In the genomic region with DNA sequence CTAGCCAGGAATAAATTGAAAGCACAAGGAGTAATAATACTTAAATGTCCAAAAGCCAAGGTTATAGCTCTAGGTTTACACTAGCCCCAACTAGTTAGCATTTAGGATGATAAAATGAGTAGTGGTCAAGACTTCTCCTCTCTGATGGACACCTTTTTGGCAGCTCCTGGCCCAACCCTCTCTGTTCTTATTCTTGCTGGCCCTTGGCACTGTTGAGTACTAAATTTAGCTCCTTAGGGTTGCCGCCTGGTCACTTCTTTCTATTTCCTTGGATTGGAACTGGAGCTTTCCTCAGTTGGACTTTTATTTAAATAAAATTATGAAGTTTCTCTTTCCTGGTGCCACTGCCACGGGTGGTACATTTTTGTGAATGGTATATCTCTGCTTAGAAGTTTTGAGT, we compare ENCODE assay signal across 9 cellular contexts. TPM values are rescaled to one million over a fixed set of nuclear protein-coding genes. Genes with fewer than 3 reads are reported as not detected.
A peak's percentile ranks its signal among the peaks of the same experiment; 100 is the strongest.
DNase-seq lines count a peak whose midpoint lies in the region; ATAC-seq and TF ChIP-seq lines count a peak whose summit lies in the region.
"Had no signal": no experiment of that assay in that cellular context is flagged by ENCODE, and none has a peak within 500 bp of the region (broad histone marks: within the 10 kb centered on the region; RNA-seq: fewer than 3 reads in every experiment).

No MANE protein-coding gene starts in this region.

- peaks cover 26% of the 10 kb centered on the region for H3K36me3 Mint-ChIP-seq in CD8-positive, alpha-beta T cell

- H3K9me3 Mint-ChIP-seq in CD8-positive, alpha-beta T cell = no peaks in the 10 kb centered on the region

- H3K4me1 Mint-ChIP-seq in CD8-positive, alpha-beta T cell (ENCODE audit: low read depth) = peaks cover 93% of the 10 kb centered on the region

- no peak for TF ChIP-seq POLR2A in esophagus squamous epithelium (IDR thresholded peaks at IDR 0.05)

- no peak overlapping the region for H3K4me3 ChIP-seq in CD8-positive, alpha-beta T cell (ENCODE audit: low read depth, low read length)
- H3K4me3 ChIP-seq in SK-N-MC (peak overlapping the region; percentile 74), esophagus squamous epithelium (no peak overlapping the region), parathyroid adenoma (ENCODE audit: low read depth, low read length) (no peak overlapping the region)

- peak overlapping the region; percentile 42 for H3K27ac Mint-ChIP-seq in CD8-positive, alpha-beta T cell

- peak overlapping the region; percentile 39 for H3K4me2 ChIP-seq in parathyroid adenoma (ENCODE audit: low read length)

- POLR2A ChIA-PET in CD8-positive, alpha-beta T cell (lab: Charles Lee) = interaction anchor here (0.6 to 2.9 kb wide), 8 partner anchors 9 to 64 kb away, joined by 3 to 22 read pairs (median 8); a partner anchor contains a TSS

- H3K36me3 ChIP-seq in CD8-positive, alpha-beta T cell (ENCODE audit: insufficient read depth, low read length) = no peaks in the 10 kb centered on the region
- H3K36me3 ChIP-seq in SK-N-MC (ENCODE audit: insufficient read depth, low read length) (peaks cover 8% of the 10 kb centered on the region), esophagus squamous epithelium (peaks cover 0 to 15% (median 8%) of the 10 kb centered on the region in 3 donors), parathyroid adenoma (ENCODE audit: control insufficient read depth, insufficient read depth, low read length) (no peaks in the 10 kb centered on the region)

- H3K27me3 Mint-ChIP-seq in CD8-positive, alpha-beta T cell (ENCODE audit: low read depth) = no peaks in the 10 kb centered on the region

- peak overlapping the region; percentile 43 for H3K9ac ChIP-seq in SK-N-MC (ENCODE audit: insufficient read length)
- H3K9ac ChIP-seq in parathyroid adenoma = no peak overlapping the region

- no peak for TF ChIP-seq CTCF in CD8-positive, alpha-beta T cell (IDR thresholded peaks at IDR 0.05)
- TF ChIP-seq CTCF in esophagus squamous epithelium (IDR thresholded peaks at IDR 0.05) (no peak), parathyroid adenoma (IDR thresholded peaks at IDR 0.05) (no peak)

- 32 to 42% methylated on average over 2 of the region's 2 CpGs for WGBS in esophagus squamous epithelium, 2 donors

- intact Hi-C loops in CD8-positive, alpha-beta T cell (cut with DNase I, micrococcal nuclease) = no loop called here
- intact Hi-C loops in esophagus squamous epithelium (cut with DNase I) = no loop called here

- no peak for ATAC-seq in CD8-positive, alpha-beta T cell
- ATAC-seq in HG03095 (IDR thresholded peaks at IDR 0.05; ENCODE audit: unreplicated experiment) (no peak), GM21737 (IDR thresholded peaks at IDR 0.05; ENCODE audit: unreplicated experiment) (no peak)

- H3K9me3 ChIP-seq in CD8-positive, alpha-beta T cell (ENCODE audit: low read length) = no peaks in the 10 kb centered on the region
- no peaks in the 10 kb centered on the region for H3K9me3 ChIP-seq in SK-N-MC (ENCODE audit: low read depth, low read length)
- no peaks in the 10 kb centered on the region for H3K9me3 ChIP-seq in esophagus squamous epithelium
- H3K9me3 ChIP-seq in parathyroid adenoma (ENCODE audit: control insufficient read depth, low read length) = no peaks in the 10 kb centered on the region

- peaks cover 45% of the 10 kb centered on the region for H3K79me2 ChIP-seq in parathyroid adenoma

- CTCF ChIA-PET in CD8-positive, alpha-beta T cell (lab: Charles Lee) = interaction anchor here (0.8 to 3.4 kb wide), 10 partner anchors 10 to 122 kb away, joined by 3 to 20 read pairs (median 4); no protein-coding TSS in a partner anchor

- no peak for DNase-seq in CD8-positive, alpha-beta T cell
- no peak for DNase-seq in SK-N-MC (ENCODE audit: low read depth, low spot score)
- no peak for DNase-seq in esophagus squamous epithelium (lab: John Stamatoyannopoulos, UW)
- DNase-seq in COLO829 (ENCODE audit: low spot score) = no peak
- no peak for DNase-seq in NCI-H748 treated with DMSO at 0.1 percent for 48 hours (lab: John Stamatoyannopoulos, UW)
- DNase-seq: NCI-H526 treated with DMSO at 0.1 percent for 48 hours had no signal

- H3K27ac ChIP-seq in CD8-positive, alpha-beta T cell (ENCODE audit: low read depth, low read length) = no peak overlapping the region
- H3K27ac ChIP-seq in SK-N-MC (peak overlapping the region; percentile 96; the same call in 1 of the 2 replicates), esophagus squamous epithelium (peak overlapping the region in 3 of 4 donors; percentile 62 to 79 (median 67)), parathyroid adenoma (no peak overlapping the region)

- no peaks in the 10 kb centered on the region for H3K27me3 ChIP-seq in CD8-positive, alpha-beta T cell (ENCODE audit: insufficient read depth, low read length)
- no peaks in the 10 kb centered on the region for H3K27me3 ChIP-seq in esophagus squamous epithelium
- H3K27me3 ChIP-seq in parathyroid adenoma (ENCODE audit: control insufficient read depth, insufficient read depth, low read length) = no peaks in the 10 kb centered on the region

- peaks cover 89% of the 10 kb centered on the region for H3K4me1 ChIP-seq in CD8-positive, alpha-beta T cell (ENCODE audit: insufficient read depth, low read length)
- H3K4me1 ChIP-seq in esophagus squamous epithelium (peaks cover 57 to 100% (median 67%) of the 10 kb centered on the region in 3 donors), parathyroid adenoma (peaks cover 7% of the 10 kb centered on the region)

- H2AFZ ChIP-seq in parathyroid adenoma = no peak overlapping the region

- peak overlapping the region; percentile 42 for H3K4me3 Mint-ChIP-seq in CD8-positive, alpha-beta T cell

RNA-seq across cellular contexts. Expression of a gene that starts 28.3 kb away (rescaled TPM):
- 100 to 1,000 TPM; 104 to 105 TPM for total RNA-seq in CD8-positive, alpha-beta T cell
- total RNA-seq in esophagus squamous epithelium = 10 to 100 TPM; 23.9 to 60.2 (median 43.5) TPM

Comparison
In these comparisons a context has a peak if more than half of its experiments do, and no peak if none do; other contexts are left out.
1. H3K27ac ChIP-seq: peak in SK-N-MC (single experiment) and esophagus squamous epithelium (3 of 4); none in CD8-positive, alpha-beta T cell (single experiment) and parathyroid adenoma (single experiment).